ENCODE assay signal across 1 cellular context in genomic region chr19:55113570-55114039, GRCh38.
TF ChIP-seq lines count a peak whose summit lies in the region.

No MANE protein-coding gene starts in this region.

TF ChIP-seq in neural cell, 6 proteins besides CTCF, POLR2A, EP300 and RAD21:
- TF ChIP-seq SMC3 (conservative IDR thresholded peaks at IDR 0.05; ENCODE audit: poor library complexity) (no peak), POLR2AphosphoS5 (IDR thresholded peaks at IDR 0.05) (no peak), TAF1 (IDR thresholded peaks at IDR 0.05; ENCODE audit: low read depth) (no peak), MXI1 (conservative IDR thresholded peaks at IDR 0.05; ENCODE audit: poor library complexity, severe bottlenecking) (no peak), EZH2 (IDR thresholded peaks at IDR 0.05; ENCODE audit: borderline replicate concordance, insufficient read depth, low read length, poor library complexity, severe bottlenecking) (no peak)
